ENCODE assay signal across 10 cellular contexts in genomic region chr22:20920881-20921203, GRCh38. TPM values are rescaled to one million over a fixed set of nuclear protein-coding genes. Genes with fewer than 3 reads are reported as not detected.
A peak's percentile ranks its signal among the peaks of the same experiment; 100 is the strongest.
DNase-seq lines count a peak whose midpoint lies in the region; ATAC-seq and TF ChIP-seq lines count a peak whose summit lies in the region.
"Had no signal": no experiment of that assay in that cellular context is flagged by ENCODE, and none has a peak within 500 bp of the region (broad histone marks: within the 10 kb centered on the region; RNA-seq: fewer than 3 reads in every experiment).

No MANE protein-coding gene starts in this region.

- peak overlapping the region; percentile 74 to 99 (median 96) for H3K4me3 Mint-ChIP-seq in naive thymus-derived CD8-positive, alpha-beta T cell

- H3K9me3 ChIP-seq in AG04450 (ENCODE audit: control insufficient read depth, insufficient read depth, low read length), result no peaks in the 10 kb centered on the region; the same call in 1 of the 2 replicates
- no peaks in the 10 kb centered on the region for H3K9me3 ChIP-seq in HUES64 (ENCODE audit: insufficient read depth, low read depth, low read length)
- H3K9me3 ChIP-seq in colonic mucosa, result no peaks in the 10 kb centered on the region

- peaks cover 26 to 74% (median 71%) of the 10 kb centered on the region in 4 donors for H3K4me1 Mint-ChIP-seq in naive thymus-derived CD8-positive, alpha-beta T cell

- H3K4me3 ChIP-seq in AG04450 (ENCODE audit: low read depth, low read length), result peak overlapping the region; percentile 70
- peak overlapping the region; percentile 100 for H3K4me3 ChIP-seq in HUES64 (ENCODE audit: low read length)
- peak overlapping the region; percentile 85 for H3K4me3 ChIP-seq in colonic mucosa

- peak overlapping the region; percentile 4 to 91 (median 64) for H3K27ac Mint-ChIP-seq in naive thymus-derived CD8-positive, alpha-beta T cell

- POLR2A ChIA-PET in AG04450 (lab: Yijun Ruan, JAX), result interaction anchor here (0.7 kb wide), 1 partner anchor 159 kb away, joined by 5 read pairs; no protein-coding TSS in a partner anchor
- POLR2A ChIA-PET in naive thymus-derived CD8-positive, alpha-beta T cell (lab: Charles Lee), result interaction anchor here (0.9 kb wide), 1 partner anchor 8 kb away, joined by 3 read pairs; no protein-coding TSS in a partner anchor

- ATAC-seq in naive thymus-derived CD8-positive, alpha-beta T cell, result no peak
- ATAC-seq in GM19467 (IDR thresholded peaks at IDR 0.05; ENCODE audit: unreplicated experiment) (no peak), GM18870 (IDR thresholded peaks at IDR 0.05; ENCODE audit: unreplicated experiment) (no peak)

- no peaks in the 10 kb centered on the region for H3K27me3 ChIP-seq in AG04450 (ENCODE audit: control insufficient read depth, insufficient read depth, low read length)
- H3K27me3 ChIP-seq in HUES64 (ENCODE audit: insufficient read depth, low read length), result no peaks in the 10 kb centered on the region
- H3K27me3 ChIP-seq in colonic mucosa, result no peaks in the 10 kb centered on the region

- H3K9ac ChIP-seq in HUES64 (ENCODE audit: low read depth, low read length) (peak overlapping the region; percentile 4; the same call in 1 of the 2 replicates), colonic mucosa (ENCODE audit: low read depth in 2 of 2, low read length in 2 of 2) (peak overlapping the region in 1 of 2 donors; percentile 79)

- H3K9me3 Mint-ChIP-seq in naive thymus-derived CD8-positive, alpha-beta T cell, result no peaks in the 10 kb centered on the region

- H3K4me1 ChIP-seq in HUES64 (ENCODE audit: insufficient read depth, low read length) (peaks cover 28% of the 10 kb centered on the region), colonic mucosa (peaks cover 9% of the 10 kb centered on the region)

- intact Hi-C loops in colonic mucosa (cut with DNase I), result no loop called here

- WGBS in HUES64, result 78% methylated on average over 3 of the region's 3 CpGs

- H3K27ac ChIP-seq in AG04450 (ENCODE audit: low read depth, low read length) (no peak overlapping the region), HUES64 (ENCODE audit: low read depth, low read length) (no peak overlapping the region), colonic mucosa (peak overlapping the region; percentile 56)

- H3K36me3 ChIP-seq in HUES64 (ENCODE audit: insufficient read depth, low read length), result peaks cover 5% of the 10 kb centered on the region; the same call in 1 of the 2 replicates
- H3K36me3 ChIP-seq in colonic mucosa, result no peaks in the 10 kb centered on the region

- CTCF ChIA-PET in AG04450 (lab: Charles Lee), result interaction anchor here (1.1 to 2.0 kb wide), 3 partner anchors 17 to 117 kb away, joined by 3 to 8 read pairs (median 5); no protein-coding TSS in a partner anchor

- DNase-seq in AG04450 (ENCODE audit: low read depth, low spot score) (no peak), colonic mucosa (no peak), mucosa of gallbladder (ENCODE audit: low spot score) (no peak), pons (ENCODE audit: low spot score) (no peak)
- no peak for DNase-seq in naive thymus-derived CD8-positive, alpha-beta T cell
- DNase-seq: caudate nucleus, GDM1 had no signal

- H3K36me3 Mint-ChIP-seq in naive thymus-derived CD8-positive, alpha-beta T cell, result peaks cover 0 to 30% (median 1%) of the 10 kb centered on the region in 3 donors

- no peaks in the 10 kb centered on the region for H3K27me3 Mint-ChIP-seq in naive thymus-derived CD8-positive, alpha-beta T cell

- no peak for TF ChIP-seq CTCF in AG04450 (IDR thresholded peaks at IDR 0.05; ENCODE audit: low read depth, low read length)
- TF ChIP-seq CTCF in colonic mucosa (IDR thresholded peaks at IDR 0.05), result no peak

RNA-seq across cellular contexts. Expression of gene CRKL, which starts 3.6 kb away (rescaled TPM):
- polyA plus RNA-seq in AG04450 (2011; rRNA removed), result 24.1 and 25.4 TPM in 2 replicates
- 36.2 and 40.1 TPM in 2 replicates for polyA minus RNA-seq in AG04450 (2011; rRNA and poly(A)+ RNA removed)
- 42.5 TPM for polyA plus RNA-seq in HUES64 (2013, experiment 1 of 2)
- 43.4 TPM for polyA plus RNA-seq in HUES64 (2013, experiment 2 of 2)
- total RNA-seq in colonic mucosa (10 to 100 TPM; 63.6 to 82.5 TPM), mucosa of gallbladder (54.1 TPM)
- 10 to 100 TPM; 75.1 to 79.0 TPM for total RNA-seq in naive thymus-derived CD8-positive, alpha-beta T cell
- polyA plus RNA-seq in naive thymus-derived CD8-positive, alpha-beta T cell, result 10 to 100 TPM; 39.0 to 53.8 (median 40.1) TPM

RNA-seq across cellular contexts. Expression of gene AIFM3, which starts 46.2 kb away (rescaled TPM):
- polyA plus RNA-seq in AG04450 (2011; rRNA removed), result 0.15 and 0.27 TPM in 2 replicates
- polyA minus RNA-seq in AG04450 (2011; rRNA and poly(A)+ RNA removed), result 0.26 and 0.41 TPM in 2 replicates
- 0.50 TPM for polyA plus RNA-seq in HUES64 (2013, experiment 1 of 2)
- polyA plus RNA-seq in HUES64 (2013, experiment 2 of 2), result 0.25 TPM
- 100 to 1,000 TPM in 1 of 2 donors, 10 to 100 TPM in 1; 76.9 to 156 TPM for total RNA-seq in colonic mucosa
- 1 to 10 TPM in 1 of 2 experiments, under 1 TPM in 1; 0.47 to 1.3 TPM for total RNA-seq in naive thymus-derived CD8-positive, alpha-beta T cell
- polyA plus RNA-seq in naive thymus-derived CD8-positive, alpha-beta T cell, result under 1 TPM; 0.16 to 0.53 (median 0.32) TPM
- 8.3 TPM for total RNA-seq in mucosa of gallbladder
